Comparison of ENCODE assay signal across 22 cellular contexts in the genomic region with DNA sequence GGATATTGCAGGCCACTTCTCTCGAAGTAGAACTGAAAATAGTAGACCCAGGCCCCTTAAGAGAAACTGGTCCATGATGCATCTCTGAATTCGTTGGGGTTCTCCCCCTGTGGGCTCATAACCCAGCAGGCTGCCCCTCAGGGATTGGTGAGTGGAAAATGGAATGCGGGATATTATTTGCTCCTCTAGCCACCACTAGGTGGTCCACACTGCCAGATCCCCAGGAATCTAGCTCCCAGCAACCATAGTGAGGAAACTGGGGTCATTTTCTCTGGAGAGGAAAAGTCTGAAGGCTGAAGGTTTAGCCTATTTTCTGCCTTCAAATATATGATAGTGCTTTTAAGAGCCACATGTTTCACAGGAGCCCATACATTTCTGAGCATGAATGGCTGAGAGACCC. TPM values are rescaled to one million over a fixed set of nuclear protein-coding genes. Genes with fewer than 3 reads are reported as not detected.
A peak's percentile ranks its signal among the peaks of the same experiment; 100 is the strongest.
DNase-seq lines count a peak whose midpoint lies in the region; TF ChIP-seq lines count a peak whose summit lies in the region.
"Had no signal": no experiment of that assay in that cellular context is flagged by ENCODE, and none has a peak within 500 bp of the region (broad histone marks: within the 10 kb centered on the region; RNA-seq: fewer than 3 reads in every experiment).

No MANE protein-coding gene starts in this region.

- H3K9me3 ChIP-seq in adrenal gland (replicated peaks in 1 of 3) = no peaks in the 10 kb centered on the region
- H3K9me3 ChIP-seq: stomach had no signal

- intact Hi-C loops in adrenal gland (cut with DNase I) = no loop called here

- no peaks in the 10 kb centered on the region for H3K36me3 ChIP-seq in adrenal gland (replicated peaks in 1 of 2)
- H3K36me3 ChIP-seq: stomach had no signal

- H3K27ac ChIP-seq in adrenal gland = no peak overlapping the region
- H3K27ac ChIP-seq: GM23248, stomach had no signal

- no peaks in the 10 kb centered on the region for H3K4me1 ChIP-seq in adrenal gland (replicated peaks in 1 of 2)
- H3K4me1 ChIP-seq: stomach had no signal

- no peaks in the 10 kb centered on the region for H3K27me3 ChIP-seq in adrenal gland

- WGBS in adrenal gland, 4 donors = 55 to 89% (median 71%) methylated on average over 2 to 3 of the region's 3 CpGs

- TF ChIP-seq POLR2A in adrenal gland (IDR thresholded peaks at IDR 0.05) = no peak

- TF ChIP-seq CTCF in WI38 (IDR thresholded peaks at IDR 0.05; ENCODE audit: low read depth, low read length) = peak; percentile 12; the same call in 1 of the 2 replicates
- TF ChIP-seq CTCF in fibroblast of mammary gland (conservative IDR thresholded peaks at IDR 0.05; ENCODE audit: control insufficient read depth, insufficient read depth, low read depth, low read length) = peak; percentile 19
- TF ChIP-seq CTCF in retinal pigment epithelial cell (conservative IDR thresholded peaks at IDR 0.05; ENCODE audit: low read depth, low read length) = peak; percentile 30
- no peak for TF ChIP-seq CTCF in adrenal gland (IDR thresholded peaks at IDR 0.05)

- H3K4me3 ChIP-seq in WI38 (ENCODE audit: low read depth, low read length) (no peak overlapping the region), fibroblast of mammary gland (ENCODE audit: control insufficient read depth, low read depth, low read length) (no peak overlapping the region), retinal pigment epithelial cell (ENCODE audit: low read length) (no peak overlapping the region), adrenal gland (no peak overlapping the region)
- H3K4me3 ChIP-seq: GM23248, stomach had no signal

- DNase-seq in NCI-H82 (lab: John Stamatoyannopoulos, UW) = peak; percentile 3
- DNase-seq in NCI-H82 treated with DMSO at 0.1 percent for 48 hours (lab: John Stamatoyannopoulos, UW; ENCODE audit: unreplicated experiment) = no peak
- no peak for DNase-seq in fibroblast of mammary gland (ENCODE audit: low read depth)
- no peak for DNase-seq in retinal pigment epithelial cell (ENCODE audit: low read depth)
- DNase-seq in cerebellar nuclear complex (lab: John Stamatoyannopoulos, UW) = no peak
- no peak for DNase-seq in activated CD4-positive, CD25-positive, alpha-beta regulatory T cell (lab: John Stamatoyannopoulos, UW)
- DNase-seq in adrenal gland = no peak
- DNase-seq: activated CD4-positive, alpha-beta T cell treated with anti-CD3 and anti-CD28 coated beads for 48 hours; activated T-cell treated with anti-CD3 and anti-CD28 coated beads, Interleukin-2, amount 50 U/mL, for 1 hour; caudate nucleus; CD8-positive, alpha-beta memory T cell; GM23248; NCI-H226; retina; stomach; T-helper 9 cell had no signal

RNA-seq across cellular contexts. Expression of gene CX3CR1, which starts 6.7 kb away (rescaled TPM):
- 1 to 10 TPM in 6 of 8 donors, under 1 TPM in 1, not detected in 1; 0.83 to 3.1 (median 1.4) TPM for total RNA-seq in adrenal gland
- 1 to 10 TPM in 1 of 3 donors, under 1 TPM in 2; 0.16 to 2.0 (median 0.24) TPM for polyA plus RNA-seq in adrenal gland
- total RNA-seq: A172, Daoy, GM23248 had no signal
- polyA plus RNA-seq: GM23248 had no signal

RNA-seq across cellular contexts. Expression of gene CCR8, which starts 56.4 kb away (rescaled TPM):
- total RNA-seq in adrenal gland = not detected
- polyA plus RNA-seq in adrenal gland = not detected
- total RNA-seq: A172, Daoy, GM23248, M059J, neural crest cell, stomach, ureter had no signal
- polyA plus RNA-seq: GM23248, stomach had no signal

Comparison
In these comparisons a context has a peak if more than half of its experiments do, and no peak if none do; other contexts are left out.
1. CTCF ChIP-seq: peak in WI38 (single experiment), fibroblast of mammary gland (single experiment) and retinal pigment epithelial cell (single experiment); none in adrenal gland (0 of 6).